1 cellular context compared by ENCODE assay signal in genomic region chr1:174942547-174943255, GRCh38.
TF ChIP-seq lines count a peak whose summit lies in the region.

No MANE protein-coding gene starts in this region.

TF ChIP-seq in HepG2, 621 proteins besides CTCF, POLR2A, EP300 and RAD21 (continued from another document and continues in another):
- no peak for TF ChIP-seq ZNF407 (CRISPR knock-in tag; IDR thresholded peaks at IDR 0.05; ENCODE audit: not compliant biosample characterization)
- peak in 1 of 2 experiments; percentile 56; a peak in 1 of 4 replicates for TF ChIP-seq REST (IDR thresholded peaks at IDR 0.05; ENCODE audit: borderline replicate concordance in 1 of 2, low read depth in 1 of 2, low read length in 2 of 2)
- no peak for TF ChIP-seq MATR3 (CRISPR knock-in tag; IDR thresholded peaks at IDR 0.05)
- no peak for TF ChIP-seq MXD3 (CRISPR knock-in tag; IDR thresholded peaks at IDR 0.05)
- no peak for TF ChIP-seq ZNF674 (CRISPR knock-in tag; IDR thresholded peaks at IDR 0.05; ENCODE audit: low read depth)
- peak; percentile 75; the same call in 1 of the 2 replicates for TF ChIP-seq ERF (CRISPR knock-in tag; IDR thresholded peaks at IDR 0.05)
- no peak for TF ChIP-seq CCAR2 (optimal IDR thresholded peaks at IDR 0.05; ENCODE audit: low read depth, low read length)
- TF ChIP-seq ZNF737 (CRISPR knock-in tag; IDR thresholded peaks at IDR 0.05; ENCODE audit: borderline replicate concordance): no peak
- TF ChIP-seq ZFY (CRISPR knock-in tag; IDR thresholded peaks at IDR 0.05): no peak
- TF ChIP-seq TAF1 (CRISPR knock-in tag; IDR thresholded peaks at IDR 0.05): no peak
- no peak for TF ChIP-seq RBAK (CRISPR knock-in tag; IDR thresholded peaks at IDR 0.05)
- no peak for TF ChIP-seq ZNF558 (CRISPR knock-in tag; IDR thresholded peaks at IDR 0.05; ENCODE audit: borderline replicate concordance)
- TF ChIP-seq FIP1L1 (IDR thresholded peaks at IDR 0.05; ENCODE audit: borderline replicate concordance, insufficient read depth, low read depth, low read length): no peak
- TF ChIP-seq ZNF296 (CRISPR knock-in tag; conservative IDR thresholded peaks at IDR 0.05): no peak
- no peak for TF ChIP-seq ATF6 (CRISPR knock-in tag; conservative IDR thresholded peaks at IDR 0.05)
- TF ChIP-seq PLRG1 (conservative IDR thresholded peaks at IDR 0.05): no peak
- no peak for TF ChIP-seq ZNF660 (CRISPR knock-in tag; IDR thresholded peaks at IDR 0.05; ENCODE audit: borderline replicate concordance, low read depth)
- TF ChIP-seq MED8 (CRISPR knock-in tag; IDR thresholded peaks at IDR 0.05; ENCODE audit: insufficient replicate concordance): no peak
- no peak for TF ChIP-seq HOXD1 (CRISPR knock-in tag; IDR thresholded peaks at IDR 0.05)
- peak; percentile 40; the same call in 1 of the 2 replicates for TF ChIP-seq ZNF788 (CRISPR knock-in tag; IDR thresholded peaks at IDR 0.05; ENCODE audit: borderline replicate concordance)
- peak; percentile 58; the same call in 1 of the 2 replicates for TF ChIP-seq POGK (CRISPR knock-in tag; conservative IDR thresholded peaks at IDR 0.05)
- TF ChIP-seq ZNF83 (CRISPR knock-in tag; IDR thresholded peaks at IDR 0.05; ENCODE audit: borderline replicate concordance): no peak
- TF ChIP-seq PCBP2 (optimal IDR thresholded peaks at IDR 0.05; ENCODE audit: low read depth, low read length, poor library complexity, severe bottlenecking): no peak
- 0 out of 2 replicates have a peak, but pooled peaks have one; percentile 61 for TF ChIP-seq NFIC (IDR thresholded peaks at IDR 0.05; ENCODE audit: low read length)
- TF ChIP-seq BCL6 (CRISPR knock-in tag; IDR thresholded peaks at IDR 0.05): peak; percentile 94
- TF ChIP-seq ZNF547 (CRISPR knock-in tag; IDR thresholded peaks at IDR 0.05): no peak
- TF ChIP-seq TERF1 (CRISPR knock-in tag; IDR thresholded peaks at IDR 0.05): no peak
- TF ChIP-seq ZNF451 (CRISPR knock-in tag; IDR thresholded peaks at IDR 0.05): 0 out of 2 replicates have a peak, but pooled peaks have one; percentile 33
- peak; percentile 66 for TF ChIP-seq CREM (IDR thresholded peaks at IDR 0.05)
- TF ChIP-seq CREM (CRISPR knock-in tag; IDR thresholded peaks at IDR 0.05): no peak
- no peak for TF ChIP-seq ZNF253 (CRISPR knock-in tag; IDR thresholded peaks at IDR 0.05; ENCODE audit: borderline replicate concordance)
- no peak for TF ChIP-seq TCF12 (IDR thresholded peaks at IDR 0.05)
- TF ChIP-seq TCF12 (CRISPR knock-in tag; IDR thresholded peaks at IDR 0.05): 0 out of 2 replicates have a peak, but pooled peaks have one; percentile 55
- no peak; the same call in 1 of the 2 replicates for TF ChIP-seq GABPB1 (CRISPR knock-in tag; IDR thresholded peaks at IDR 0.05)
- peak; percentile 91 for TF ChIP-seq PAXIP1 (CRISPR knock-in tag; conservative IDR thresholded peaks at IDR 0.05)
- no peak for TF ChIP-seq LRRFIP1 (CRISPR knock-in tag; conservative IDR thresholded peaks at IDR 0.05)
